ENCODE assay signal across 14 cellular contexts in genomic region chr14:37591941-37592287, GRCh38. TPM values are rescaled to one million over a fixed set of nuclear protein-coding genes. Genes with fewer than 3 reads are reported as not detected.
DNase-seq lines count a peak whose midpoint lies in the region; ATAC-seq and TF ChIP-seq lines count a peak whose summit lies in the region.
"Had no signal": no experiment of that assay in that cellular context is flagged by ENCODE, and none has a peak within 500 bp of the region (broad histone marks: within the 10 kb centered on the region; RNA-seq: fewer than 3 reads in every experiment).

No MANE protein-coding gene starts in this region.

- H3K4me1 Mint-ChIP-seq in activated CD4-positive, alpha-beta T cell treated with anti-CD3 and anti-CD28 coated beads, Interleukin-2, amount 10 ng/mL, durations not matched to agents 7 days and 5 days, result peaks cover 9% of the 10 kb centered on the region
- H3K4me1 Mint-ChIP-seq in activated CD4-positive, alpha-beta T cell treated with anti-CD3 and anti-CD28 coated beads for 36 hours, result peaks cover 20% of the 10 kb centered on the region

- H3K36me3 Mint-ChIP-seq in activated CD4-positive, alpha-beta T cell treated with anti-CD3 and anti-CD28 coated beads, Interleukin-2, amount 10 ng/mL, durations not matched to agents 7 days and 5 days (ENCODE audit: low read depth), result peaks cover 8% of the 10 kb centered on the region
- peaks cover 7% of the 10 kb centered on the region for H3K36me3 Mint-ChIP-seq in activated CD4-positive, alpha-beta T cell treated with anti-CD3 and anti-CD28 coated beads for 36 hours (ENCODE audit: low read depth)

- WGBS in upper lobe of left lung, 2 donors, result 11% methylated on average over 16 of the region's 31 CpGs; no CpG with 5 or more reads in 1 of the 2 donors

- H3K9me3 Mint-ChIP-seq in activated CD4-positive, alpha-beta T cell treated with anti-CD3 and anti-CD28 coated beads, Interleukin-2, amount 10 ng/mL, durations not matched to agents 7 days and 5 days, result peaks cover 7% of the 10 kb centered on the region
- H3K9me3 Mint-ChIP-seq in activated CD4-positive, alpha-beta T cell treated with anti-CD3 and anti-CD28 coated beads for 36 hours (ENCODE audit: low read depth), result peaks cover 15% of the 10 kb centered on the region

- DNase-seq in activated CD4-positive, alpha-beta T cell treated with anti-CD3 and anti-CD28 coated beads, Interleukin-2, amount 10 ng/mL, durations not matched to agents 7 days and 5 days, result no peak
- no peak for DNase-seq in activated CD4-positive, alpha-beta T cell treated with anti-CD3 and anti-CD28 coated beads for 36 hours
- DNase-seq in lower lobe of right lung (no peak), upper lobe of left lung (peak in 1 of 2 donors; percentile 36), ureter (ENCODE audit: low spot score) (no peak), SIG-M5 (lab: John Stamatoyannopoulos, UW) (no peak)
- no peak for DNase-seq in activated effector memory CD4-positive, alpha-beta T cell treated with Interleukin-2 at 50 U/mL for 16 hours
- DNase-seq: activated CD4-positive, alpha-beta T cell treated with anti-CD3 and anti-CD28 coated beads for 1 hour; activated naive CD4-positive, alpha-beta T cell treated with Interleukin-2 at 50 U/mL for 16 hours; cortex of kidney; NCI-H2081 treated with DMSO at 0.1 percent for 48 hours; stimulated activated CD4-positive, alpha-beta T cell treated with anti-CD3 and anti-CD28 coated beads, Interleukin-2, amount 100 ng/mL, for 24 hours had no signal

- H3K4me3 Mint-ChIP-seq in activated CD4-positive, alpha-beta T cell treated with anti-CD3 and anti-CD28 coated beads, Interleukin-2, amount 10 ng/mL, durations not matched to agents 7 days and 5 days, result no peak overlapping the region
- H3K4me3 Mint-ChIP-seq in activated CD4-positive, alpha-beta T cell treated with anti-CD3 and anti-CD28 coated beads for 36 hours, result no peak overlapping the region

- TF ChIP-seq POLR2A in upper lobe of left lung (IDR thresholded peaks at IDR 0.05), result no peak

- POLR2A ChIA-PET in activated CD4-positive, alpha-beta T cell treated with anti-CD3 and anti-CD28 coated beads, Interleukin-2, amount 10 ng/mL, durations not matched to agents 7 days and 5 days (lab: Charles Lee), result no interaction called here
- POLR2A ChIA-PET in activated CD4-positive, alpha-beta T cell treated with anti-CD3 and anti-CD28 coated beads for 36 hours (lab: Charles Lee), result no interaction called here

- no peak for TF ChIP-seq EP300 in upper lobe of left lung (IDR thresholded peaks at IDR 0.05)

- no peak for ATAC-seq in activated CD4-positive, alpha-beta T cell treated with anti-CD3 and anti-CD28 coated beads for 36 hours
- peak; percentile 0 for ATAC-seq in lower lobe of right lung
- ATAC-seq in upper lobe of left lung (ENCODE audit: low FRiP score in 2 of 2), result no peak

- peak overlapping the region; percentile 100 for H3K27ac ChIP-seq in VCaP
- peak overlapping the region; percentile 82 for H3K27ac ChIP-seq in lower lobe of right lung
- peak overlapping the region; percentile 71 to 92 (median 89) for H3K27ac ChIP-seq in upper lobe of left lung
- H3K27ac ChIP-seq: neutrophil had no signal

- peak overlapping the region; percentile 25 for H3K27ac Mint-ChIP-seq in activated CD4-positive, alpha-beta T cell treated with anti-CD3 and anti-CD28 coated beads, Interleukin-2, amount 10 ng/mL, durations not matched to agents 7 days and 5 days
- no peak overlapping the region for H3K27ac Mint-ChIP-seq in activated CD4-positive, alpha-beta T cell treated with anti-CD3 and anti-CD28 coated beads for 36 hours

- peaks cover 18% of the 10 kb centered on the region for H3K4me1 ChIP-seq in lower lobe of right lung
- H3K4me1 ChIP-seq in upper lobe of left lung, result peaks cover 16 to 44% (median 33%) of the 10 kb centered on the region in 4 donors

- H3K4me3 ChIP-seq in lower lobe of right lung (peak overlapping the region; percentile 60), upper lobe of left lung (peak overlapping the region in 3 of 4 donors; percentile 47 to 62 (median 55))

- H3K36me3 ChIP-seq in lower lobe of right lung, result no peaks in the 10 kb centered on the region
- H3K36me3 ChIP-seq in upper lobe of left lung, result no peaks in the 10 kb centered on the region
- H3K36me3 ChIP-seq: neutrophil had no signal

- peaks cover 92% of the 10 kb centered on the region for H3K27me3 ChIP-seq in lower lobe of right lung (ENCODE audit: low read depth)
- peaks cover 5 to 63% (median 26%) of the 10 kb centered on the region in 4 donors for H3K27me3 ChIP-seq in upper lobe of left lung

- H3K9me3 ChIP-seq in lower lobe of right lung (no peaks in the 10 kb centered on the region), upper lobe of left lung (no peaks in the 10 kb centered on the region)

- TF ChIP-seq CTCF in VCaP (conservative IDR thresholded peaks at IDR 0.05), result peak; percentile 38
- TF ChIP-seq CTCF in lower lobe of right lung (IDR thresholded peaks at IDR 0.05), result no peak
- no peak for TF ChIP-seq CTCF in upper lobe of left lung (IDR thresholded peaks at IDR 0.05)

- intact Hi-C loops in activated CD4-positive, alpha-beta T cell treated with anti-CD3 and anti-CD28 coated beads for 36 hours (cut with DNase I, micrococcal nuclease), result loop anchor here (2.0 to 10.0 kb wide), 6 partner anchors 483 to 1267 kb away; partner anchors contain the start of genes MBIP (in 1 of the 2) and PAX9 (in 1 of the 2)
- intact Hi-C loops in lower lobe of right lung (cut with DNase I), result loop anchor here (5.0 kb wide), 1 partner anchor 345 kb away; no protein-coding TSS in a partner anchor

- peaks cover 77% of the 10 kb centered on the region for H3K27me3 Mint-ChIP-seq in activated CD4-positive, alpha-beta T cell treated with anti-CD3 and anti-CD28 coated beads, Interleukin-2, amount 10 ng/mL, durations not matched to agents 7 days and 5 days
- peaks cover 69% of the 10 kb centered on the region for H3K27me3 Mint-ChIP-seq in activated CD4-positive, alpha-beta T cell treated with anti-CD3 and anti-CD28 coated beads for 36 hours

- CTCF ChIA-PET in activated CD4-positive, alpha-beta T cell treated with anti-CD3 and anti-CD28 coated beads, Interleukin-2, amount 10 ng/mL, durations not matched to agents 7 days and 5 days (lab: Charles Lee), result no interaction called here
- CTCF ChIA-PET in activated CD4-positive, alpha-beta T cell treated with anti-CD3 and anti-CD28 coated beads for 36 hours (lab: Charles Lee), result no interaction called here

RNA-seq across cellular contexts. Expression of gene FOXA1, which starts 3.1 kb away (rescaled TPM):
- not detected for total RNA-seq in activated CD4-positive, alpha-beta T cell treated with anti-CD3 and anti-CD28 coated beads, Interleukin-2, amount 10 ng/mL, durations not matched to agents 7 days and 5 days
- under 1 TPM; 0.05 to 0.07 TPM for total RNA-seq in activated CD4-positive, alpha-beta T cell treated with anti-CD3 and anti-CD28 coated beads for 36 hours
- 30.5 TPM for total RNA-seq in lower lobe of right lung
- total RNA-seq in upper lobe of left lung, result 10 to 100 TPM; 25.1 to 69.2 (median 34.6) TPM
- total RNA-seq in ureter, result 126 TPM

RNA-seq across cellular contexts. Expression of gene TTC6, which starts 3.5 kb away (rescaled TPM):
- not detected for total RNA-seq in activated CD4-positive, alpha-beta T cell treated with anti-CD3 and anti-CD28 coated beads, Interleukin-2, amount 10 ng/mL, durations not matched to agents 7 days and 5 days
- not detected for total RNA-seq in activated CD4-positive, alpha-beta T cell treated with anti-CD3 and anti-CD28 coated beads for 36 hours
- total RNA-seq in lower lobe of right lung (9.2 TPM), upper lobe of left lung (10 to 100 TPM in 3 of 6 donors, 1 to 10 TPM in 3; 5.2 to 63.9 (median 10.8) TPM), ureter (21.3 TPM)

Comparison
In these comparisons a context has a peak if more than half of its experiments do, and no peak if none do; other contexts are left out.
1. ATAC-seq: peak in lower lobe of right lung (2 of 2); none in activated CD4-positive, alpha-beta T cell treated with anti-CD3 and anti-CD28 coated beads for 36 hours (single experiment) and upper lobe of left lung (0 of 2).
2. RNA of gene FOXA1, which starts 3.1 kb away (total RNA-seq): 126 TPM in ureter (single experiment), 25.1 to 69.2 TPM in upper lobe of left lung and 30.5 TPM in lower lobe of right lung (single experiment); 0.05 to 0.07 TPM in activated CD4-positive, alpha-beta T cell treated with anti-CD3 and anti-CD28 coated beads for 36 hours and not detected in activated CD4-positive, alpha-beta T cell treated with anti-CD3 and anti-CD28 coated beads, Interleukin-2, amount 10 ng/mL, durations not matched to agents 7 days and 5 days; every median in the first group is over 10 times any median in the second.
3. RNA of gene TTC6, which starts 3.5 kb away (total RNA-seq): 21.3 TPM in ureter (single experiment), 5.2 to 63.9 TPM in upper lobe of left lung and 9.2 TPM in lower lobe of right lung (single experiment); not detected in activated CD4-positive, alpha-beta T cell treated with anti-CD3 and anti-CD28 coated beads, Interleukin-2, amount 10 ng/mL, durations not matched to agents 7 days and 5 days and not detected in activated CD4-positive, alpha-beta T cell treated with anti-CD3 and anti-CD28 coated beads for 36 hours; every median in the first group is over 4 times any median in the second.
4. Peak in every context shown above with its lines, with median percentiles within 50 percentile points of each other: H3K27ac ChIP-seq.